8 cellular contexts compared by ENCODE assay signal in the genomic region with DNA sequence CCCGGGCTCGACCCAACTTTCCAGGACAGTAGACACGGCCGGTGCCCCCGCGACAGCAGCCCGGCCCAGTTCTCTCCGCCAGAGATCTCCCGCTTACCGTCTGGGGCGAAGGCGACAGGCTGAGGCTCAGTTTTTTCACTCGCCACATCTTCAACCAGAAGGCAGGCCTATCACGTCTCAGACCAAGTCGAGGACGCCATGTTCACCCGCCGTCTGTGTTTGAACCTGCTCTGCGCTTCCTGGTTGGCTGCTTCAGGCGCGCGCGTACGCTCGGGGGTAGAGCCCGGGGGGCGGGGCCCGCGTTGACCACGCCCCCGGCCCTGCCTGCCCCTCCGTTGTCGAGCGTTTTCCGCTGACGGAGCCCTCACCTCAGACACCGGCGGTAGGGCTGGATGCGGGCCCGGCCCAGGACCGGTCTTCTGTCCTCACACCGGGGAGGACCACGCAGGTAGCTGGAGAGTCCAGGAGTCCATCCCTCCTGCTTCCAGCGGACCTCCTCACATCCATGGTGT.
A peak's percentile ranks its signal among the peaks of the same experiment; 100 is the strongest.
DNase-seq lines count a peak whose midpoint lies in the region; TF ChIP-seq lines count a peak whose summit lies in the region.

A gene with protein sequence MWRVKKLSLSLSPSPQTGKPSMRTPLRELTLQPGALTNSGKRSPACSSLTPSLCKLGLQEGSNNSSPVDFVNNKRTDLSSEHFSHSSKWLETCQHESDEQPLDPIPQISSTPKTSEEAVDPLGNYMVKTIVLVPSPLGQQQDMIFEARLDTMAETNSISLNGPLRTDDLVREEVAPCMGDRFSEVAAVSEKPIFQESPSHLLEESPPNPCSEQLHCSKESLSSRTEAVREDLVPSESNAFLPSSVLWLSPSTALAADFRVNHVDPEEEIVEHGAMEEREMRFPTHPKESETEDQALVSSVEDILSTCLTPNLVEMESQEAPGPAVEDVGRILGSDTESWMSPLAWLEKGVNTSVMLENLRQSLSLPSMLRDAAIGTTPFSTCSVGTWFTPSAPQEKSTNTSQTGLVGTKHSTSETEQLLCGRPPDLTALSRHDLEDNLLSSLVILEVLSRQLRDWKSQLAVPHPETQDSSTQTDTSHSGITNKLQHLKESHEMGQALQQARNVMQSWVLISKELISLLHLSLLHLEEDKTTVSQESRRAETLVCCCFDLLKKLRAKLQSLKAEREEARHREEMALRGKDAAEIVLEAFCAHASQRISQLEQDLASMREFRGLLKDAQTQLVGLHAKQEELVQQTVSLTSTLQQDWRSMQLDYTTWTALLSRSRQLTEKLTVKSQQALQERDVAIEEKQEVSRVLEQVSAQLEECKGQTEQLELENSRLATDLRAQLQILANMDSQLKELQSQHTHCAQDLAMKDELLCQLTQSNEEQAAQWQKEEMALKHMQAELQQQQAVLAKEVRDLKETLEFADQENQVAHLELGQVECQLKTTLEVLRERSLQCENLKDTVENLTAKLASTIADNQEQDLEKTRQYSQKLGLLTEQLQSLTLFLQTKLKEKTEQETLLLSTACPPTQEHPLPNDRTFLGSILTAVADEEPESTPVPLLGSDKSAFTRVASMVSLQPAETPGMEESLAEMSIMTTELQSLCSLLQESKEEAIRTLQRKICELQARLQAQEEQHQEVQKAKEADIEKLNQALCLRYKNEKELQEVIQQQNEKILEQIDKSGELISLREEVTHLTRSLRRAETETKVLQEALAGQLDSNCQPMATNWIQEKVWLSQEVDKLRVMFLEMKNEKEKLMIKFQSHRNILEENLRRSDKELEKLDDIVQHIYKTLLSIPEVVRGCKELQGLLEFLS (minus strand): TSS at position 227 of the 512 bp plus-strand sequence. CDS start 79 bp downstream, at position 148.

- no peaks in the 10 kb centered on the region for H4K20me1 ChIP-seq in MM.1S (ENCODE audit: insufficient read depth, low read length)

- H3K4me3 ChIP-seq in HAP-1 (peak within 1 kb of the TSS; percentile 94), MM.1S (ENCODE audit: low read length) (peak within 1 kb of the TSS; percentile 77)

- H3F3A ChIP-seq in MM.1S (ENCODE audit: insufficient read depth, low read length), result peaks cover 16% of the 10 kb centered on the region

- DNase-seq in HAP-1 (ENCODE audit: low spot score in 2 of 2), result peak; percentile 90 to 95
- DNase-seq in MM.1S, result peak; percentile 96
- DNase-seq in SIG-M5 (lab: John Stamatoyannopoulos, UW), result peak; percentile 79
- peak; percentile 89 for DNase-seq in activated gamma-delta T cell (lab: John Stamatoyannopoulos, UW)
- DNase-seq in fibroblast of the conjunctiva (ENCODE audit: low read depth), result peak; percentile 89
- DNase-seq in nephron progenitor cell, result peak; percentile 93

- no peaks in the 10 kb centered on the region for H3K9me3 Mint-ChIP-seq in nephron progenitor cell
- H3K9me3 Mint-ChIP-seq in stimulated activated naive CD8-positive, alpha-beta T cell treated with anti-CD3 and anti-CD28 coated beads, Interleukin-15, Interleukin-2, amounts not matched to agents 100 ng/mL and 50 ng/mL, for 24 hours, result no peaks in the 10 kb centered on the region

- H3K9me2 ChIP-seq in MM.1S (replicated peaks; ENCODE audit: insufficient read depth, low read length), result no peaks in the 10 kb centered on the region

- peaks cover 42% of the 10 kb centered on the region for H3K79me2 ChIP-seq in MM.1S (ENCODE audit: low read length)

- H3K27ac ChIP-seq in MM.1S (ENCODE audit: low read length), result peak within 1 kb of the TSS; percentile 91

- H3K4me2 ChIP-seq in MM.1S (ENCODE audit: low read depth, low read length), result peak within 1 kb of the TSS; percentile 77

- in situ Hi-C loops in HAP-1 (cut with MboI; ENCODE audit: low sequenced_read_pairs), result no loop called here

- H3K4me1 Mint-ChIP-seq in nephron progenitor cell, result peaks cover 26% of the 10 kb centered on the region
- H3K4me1 Mint-ChIP-seq in stimulated activated naive CD8-positive, alpha-beta T cell treated with anti-CD3 and anti-CD28 coated beads, Interleukin-15, Interleukin-2, amounts not matched to agents 100 ng/mL and 50 ng/mL, for 24 hours (ENCODE audit: low read depth), result peaks cover 26% of the 10 kb centered on the region

- H3K9me3 ChIP-seq in ES-I3 (ENCODE audit: control insufficient read depth, insufficient read depth, low read length) (no peaks in the 10 kb centered on the region), HAP-1 (no peaks in the 10 kb centered on the region), MM.1S (replicated peaks; ENCODE audit: insufficient read depth, low read length) (no peaks in the 10 kb centered on the region)

- H3K27ac Mint-ChIP-seq in nephron progenitor cell, result peak within 1 kb of the TSS; percentile 98
- H3K27ac Mint-ChIP-seq in stimulated activated naive CD8-positive, alpha-beta T cell treated with anti-CD3 and anti-CD28 coated beads, Interleukin-15, Interleukin-2, amounts not matched to agents 100 ng/mL and 50 ng/mL, for 24 hours, result peak within 1 kb of the TSS; percentile 93

- H3K4me3 Mint-ChIP-seq in nephron progenitor cell, result peak within 1 kb of the TSS; percentile 96
- H3K4me3 Mint-ChIP-seq in stimulated activated naive CD8-positive, alpha-beta T cell treated with anti-CD3 and anti-CD28 coated beads, Interleukin-15, Interleukin-2, amounts not matched to agents 100 ng/mL and 50 ng/mL, for 24 hours, result peak within 1 kb of the TSS; percentile 91

- TF ChIP-seq CTCF in MM.1S (IDR thresholded peaks at IDR 0.05; ENCODE audit: low read length) (no peak), nephron progenitor cell (IDR thresholded peaks at IDR 0.05) (no peak)

- no peaks in the 10 kb centered on the region for H3K27me3 Mint-ChIP-seq in nephron progenitor cell (ENCODE audit: low read depth, poor library complexity)
- H3K27me3 Mint-ChIP-seq in stimulated activated naive CD8-positive, alpha-beta T cell treated with anti-CD3 and anti-CD28 coated beads, Interleukin-15, Interleukin-2, amounts not matched to agents 100 ng/mL and 50 ng/mL, for 24 hours, result no peaks in the 10 kb centered on the region

- H3K9ac ChIP-seq in ES-I3 (ENCODE audit: low read depth, low read length) (peak within 1 kb of the TSS; percentile 98), MM.1S (ENCODE audit: low read length) (peak within 1 kb of the TSS; percentile 82)

- H3K27me3 ChIP-seq in HAP-1 (ENCODE audit: low read depth), result no peaks in the 10 kb centered on the region
- H3K27me3 ChIP-seq in MM.1S (replicated peaks; ENCODE audit: insufficient read depth, low read length), result no peaks in the 10 kb centered on the region

- peak within 1 kb of the TSS; percentile 69 for H2AFZ ChIP-seq in MM.1S (ENCODE audit: low read length)

- peaks cover 35% of the 10 kb centered on the region for H3K36me3 Mint-ChIP-seq in nephron progenitor cell (ENCODE audit: low read depth)
- peaks cover 12% of the 10 kb centered on the region for H3K36me3 Mint-ChIP-seq in stimulated activated naive CD8-positive, alpha-beta T cell treated with anti-CD3 and anti-CD28 coated beads, Interleukin-15, Interleukin-2, amounts not matched to agents 100 ng/mL and 50 ng/mL, for 24 hours (ENCODE audit: low read depth)

- no peaks in the 10 kb centered on the region for H3K36me3 ChIP-seq in ES-I3 (ENCODE audit: insufficient read depth, low read length)
- peaks cover 31% of the 10 kb centered on the region for H3K36me3 ChIP-seq in HAP-1 (replicated peaks)
- H3K36me3 ChIP-seq in MM.1S (replicated peaks; ENCODE audit: insufficient read depth, low read length), result no peaks in the 10 kb centered on the region; the same call in 1 of the 2 replicates

- H3K4me1 ChIP-seq in ES-I3 (ENCODE audit: insufficient read depth, low read length) (peaks cover 5% of the 10 kb centered on the region; the same call in 1 of the 2 replicates), HAP-1 (peaks cover 7% of the 10 kb centered on the region), MM.1S (ENCODE audit: low read length) (peaks cover 9% of the 10 kb centered on the region; the same call in 1 of the 2 replicates)

Comparison
In these comparisons a context has a peak if more than half of its experiments do, and no peak if none do; other contexts are left out.
1. Peak in every context shown above with its lines: DNase-seq, H3K4me3 ChIP-seq and H3K27ac ChIP-seq.